ENCODE assay signal across 13 cellular contexts in the genomic region with DNA sequence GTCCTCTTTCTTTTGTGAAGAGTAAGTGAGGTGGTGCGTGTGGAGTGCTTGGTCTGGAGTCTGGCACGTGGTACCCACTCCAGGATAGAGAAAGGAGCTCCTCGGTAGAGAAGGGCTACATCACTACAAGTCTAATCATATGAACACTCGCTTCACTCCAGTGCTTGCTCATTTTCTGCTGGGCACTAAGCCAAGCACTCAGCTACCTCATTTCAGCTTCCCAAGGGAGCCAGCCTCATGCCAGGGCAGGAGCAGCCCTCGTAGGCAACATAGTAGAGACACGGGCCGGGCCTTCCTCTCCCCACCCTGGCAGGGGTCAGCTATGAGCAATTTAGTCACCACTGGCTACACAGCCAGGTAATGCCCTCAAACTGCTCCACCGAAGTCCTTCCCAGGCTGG. TPM values are rescaled to one million over a fixed set of nuclear protein-coding genes. Genes with fewer than 3 reads are reported as not detected.
A peak's percentile ranks its signal among the peaks of the same experiment; 100 is the strongest.
DNase-seq lines count a peak whose midpoint lies in the region; ATAC-seq and TF ChIP-seq lines count a peak whose summit lies in the region.
"Had no signal": no experiment of that assay in that cellular context is flagged by ENCODE, and none has a peak within 500 bp of the region (broad histone marks: within the 10 kb centered on the region; RNA-seq: fewer than 3 reads in every experiment).

No MANE protein-coding gene starts in this region.

- no peaks in the 10 kb centered on the region for H3K36me3 ChIP-seq in esophagus muscularis mucosa
- no peaks in the 10 kb centered on the region for H3K36me3 ChIP-seq in ovary
- H3K36me3 ChIP-seq: MG63, spleen, upper lobe of left lung had no signal

- intact Hi-C loops in Right ventricle myocardium inferior (cut with DNase I) = no loop called here
- intact Hi-C loops in cardiac septum (cut with DNase I) = no loop called here
- intact Hi-C loops in esophagus muscularis mucosa (cut with DNase I) = no loop called here
- intact Hi-C loops in ovary (cut with DNase I) = no loop called here

- WGBS in esophagus muscularis mucosa = 60% methylated on average over 5 of the region's 8 CpGs
- WGBS in ovary, 3 donors = 74 to 84% (median 82%) methylated on average over 8 of the region's 8 CpGs

- peak; percentile 45 for ATAC-seq in Right ventricle myocardium inferior
- ATAC-seq in HG03342 (IDR thresholded peaks at IDR 0.05; ENCODE audit: unreplicated experiment) = no peak

- no peak for TF ChIP-seq CTCF in fibroblast of the aortic adventitia (IDR thresholded peaks at IDR 0.05; ENCODE audit: insufficient read depth, low read length)
- TF ChIP-seq CTCF in esophagus muscularis mucosa (IDR thresholded peaks at IDR 0.05) = no peak
- TF ChIP-seq CTCF in ovary (IDR thresholded peaks at IDR 0.05) = no peak

- H3K27ac ChIP-seq in esophagus muscularis mucosa (replicated peaks in 1 of 4) = peak overlapping the region in 2 of 4 donors; percentile 19 to 28
- H3K27ac ChIP-seq in ovary = no peak overlapping the region
- H3K27ac ChIP-seq: spleen, upper lobe of left lung had no signal

- TF ChIP-seq EP300 in esophagus muscularis mucosa (IDR thresholded peaks at IDR 0.05) (no peak), ovary (IDR thresholded peaks at IDR 0.05) (no peak)

- DNase-seq in Right ventricle myocardium inferior (ENCODE audit: missing footprints) = no peak
- no peak for DNase-seq in cardiac septum (ENCODE audit: low spot score)
- peak; percentile 13 for DNase-seq in NCI-H345 treated with DMSO at 0.1 percent for 48 hours (lab: John Stamatoyannopoulos, UW; ENCODE audit: unreplicated experiment)
- DNase-seq in fibroblast of the aortic adventitia (ENCODE audit: low read depth) = peak; percentile 55
- no peak for DNase-seq in stimulated activated CD4-positive, alpha-beta T cell treated with anti-CD3 and anti-CD28 coated beads, Interleukin-2, amount 100 ng/mL, for 24 hours
- no peak for DNase-seq in esophagus muscularis mucosa (ENCODE audit: extremely low spot score)
- no peak for DNase-seq in ovary
- DNase-seq: activated CD4-positive, alpha-beta memory T cell treated with anti-CD3 and anti-CD28 coated beads, Interleukin-2, amount 10 ng/mL, durations not matched to agents 7 days and 5 days; activated naive CD4-positive, alpha-beta T cell treated with anti-CD3 and anti-CD28 coated beads, Interleukin-2, amount 10 ng/mL, durations not matched to agents 7 days and 5 days; MG63; spleen had no signal

- TF ChIP-seq POLR2A in esophagus muscularis mucosa (IDR thresholded peaks at IDR 0.05; ENCODE audit: low read depth) (no peak), ovary (IDR thresholded peaks at IDR 0.05) (no peak)

- H3K9me3 ChIP-seq in esophagus muscularis mucosa (no peaks in the 10 kb centered on the region), ovary (no peaks in the 10 kb centered on the region)
- H3K9me3 ChIP-seq: MG63, spleen, upper lobe of left lung had no signal

- H3K4me1 ChIP-seq in esophagus muscularis mucosa = peaks cover 15 to 28% (median 26%) of the 10 kb centered on the region in 4 donors
- H3K4me1 ChIP-seq in ovary (ENCODE audit: insufficient read depth) = peaks cover 3% of the 10 kb centered on the region

- no peak overlapping the region for H3K4me3 ChIP-seq in fibroblast of the aortic adventitia (ENCODE audit: low read depth, low read length)
- no peak overlapping the region for H3K4me3 ChIP-seq in esophagus muscularis mucosa
- no peak overlapping the region for H3K4me3 ChIP-seq in ovary
- H3K4me3 ChIP-seq: MG63, spleen, upper lobe of left lung had no signal

- H3K27me3 ChIP-seq in esophagus muscularis mucosa (no peaks in the 10 kb centered on the region), ovary (no peaks in the 10 kb centered on the region)
- H3K27me3 ChIP-seq: MG63, upper lobe of left lung had no signal

RNA-seq across cellular contexts. Expression of a gene that starts 11.4 kb away (rescaled TPM):
- 20.8 TPM for total RNA-seq in Right ventricle myocardium inferior
- 8.1 TPM for total RNA-seq in cardiac septum
- total RNA-seq in fibroblast of the aortic adventitia (ENCODE audit: low replicate concordance) = 10.3 and 18.8 TPM in 2 replicates
- total RNA-seq in esophagus muscularis mucosa = 10 to 100 TPM; 16.4 to 24.5 (median 22.2) TPM
- total RNA-seq in ovary = 10 to 100 TPM; 27.7 to 47.5 (median 40.5) TPM
- polyA plus RNA-seq in ovary = 10 to 100 TPM; 16.0 to 34.3 TPM

Comparison
In these comparisons a context has a peak if more than half of its experiments do, and no peak if none do; other contexts are left out.
1. DNase-seq: peak in NCI-H345 treated with DMSO at 0.1 percent for 48 hours (single experiment) and fibroblast of the aortic adventitia (single experiment); none in Right ventricle myocardium inferior (single experiment), cardiac septum (single experiment), stimulated activated CD4-positive, alpha-beta T cell treated with anti-CD3 and anti-CD28 coated beads, Interleukin-2, amount 100 ng/mL, for 24 hours (0 of 2), esophagus muscularis mucosa (single experiment) and ovary (0 of 5).